18 cellular contexts compared by ENCODE assay signal in genomic region chr6:40504274-40504673, GRCh38.
"Had no signal": no experiment of that assay in that cellular context is flagged by ENCODE, and none has a peak within 500 bp of the region (broad histone marks: within the 10 kb centered on the region; RNA-seq: fewer than 3 reads in every experiment).

No MANE protein-coding gene starts in this region.

- DNase-seq: activated CD4-positive, alpha-beta T cell treated with anti-CD3 and anti-CD28 coated beads, Interleukin-2, amount 50 U/mL, for 48 hours; activated gamma-delta T cell; adrenal gland; erythroblast; heart right ventricle; immature natural killer cell; mesendoderm; ovary; psoas muscle; right cardiac atrium; stimulated activated CD4-positive, alpha-beta T cell treated with anti-CD3 and anti-CD28 coated beads, Interleukin-15, amount 100 ng/mL, for 24 hours; stimulated activated CD4-positive, alpha-beta T cell treated with anti-CD3 and anti-CD28 coated beads, Interleukin-2, amount 100 ng/mL, for 48 hours; stimulated activated naive CD8-positive, alpha-beta T cell treated with anti-CD3 and anti-CD28 coated beads, Interleukin-15, amount 100 ng/mL, for 72 hours had no signal

- H3K4me1 Mint-ChIP-seq: activated naive CD4-positive, alpha-beta T cell treated with anti-CD3 and anti-CD28 coated beads, Interleukin-2, amount 50 U/mL, for 24 hours; naive thymus-derived CD8-positive, alpha-beta T cell; stimulated activated naive CD8-positive, alpha-beta T cell treated with anti-CD3 and anti-CD28 coated beads, Interleukin-15, amount 100 ng/mL, for 72 hours had no signal

- H3K4me3 Mint-ChIP-seq: activated naive CD4-positive, alpha-beta T cell treated with anti-CD3 and anti-CD28 coated beads, Interleukin-2, amount 50 U/mL, for 24 hours; immature natural killer cell; stimulated activated naive CD8-positive, alpha-beta T cell treated with anti-CD3 and anti-CD28 coated beads, Interleukin-15, amount 100 ng/mL, for 72 hours; T-helper 2 cell treated with Interferon-gamma antibody and Interleukin-4, amounts not matched to agents 5 μg/mL and 100 μg/mL, for 36 hours had no signal

- FAIRE-seq: colon, TTC549 had no signal

- H3K27ac Mint-ChIP-seq: naive thymus-derived CD8-positive, alpha-beta T cell; stimulated activated naive CD8-positive, alpha-beta T cell treated with anti-CD3 and anti-CD28 coated beads, Interleukin-15, amount 100 ng/mL, for 72 hours; T-helper 2 cell treated with Interferon-gamma antibody and Interleukin-4, amounts not matched to agents 5 μg/mL and 100 μg/mL, for 36 hours had no signal

- ATAC-seq: heart right ventricle; naive thymus-derived CD8-positive, alpha-beta T cell; psoas muscle; right cardiac atrium; stimulated activated naive CD8-positive, alpha-beta T cell treated with anti-CD3 and anti-CD28 coated beads, Interleukin-15, amount 100 ng/mL, for 72 hours had no signal

- H3K36me3 Mint-ChIP-seq: activated naive CD4-positive, alpha-beta T cell treated with anti-CD3 and anti-CD28 coated beads, Interleukin-2, amount 50 U/mL, for 24 hours; naive thymus-derived CD8-positive, alpha-beta T cell had no signal

- H3K9me3 Mint-ChIP-seq: activated naive CD4-positive, alpha-beta T cell treated with anti-CD3 and anti-CD28 coated beads, Interleukin-2, amount 50 U/mL, for 24 hours; immature natural killer cell; naive thymus-derived CD8-positive, alpha-beta T cell; stimulated activated naive CD8-positive, alpha-beta T cell treated with anti-CD3 and anti-CD28 coated beads, Interleukin-15, amount 100 ng/mL, for 72 hours; T-helper 2 cell treated with Interferon-gamma antibody and Interleukin-4, amounts not matched to agents 5 μg/mL and 100 μg/mL, for 36 hours had no signal

- H3K27me3 Mint-ChIP-seq: activated naive CD4-positive, alpha-beta T cell treated with anti-CD3 and anti-CD28 coated beads, Interleukin-2, amount 50 U/mL, for 24 hours had no signal
